14 cellular contexts compared by ENCODE assay signal in the genomic region with DNA sequence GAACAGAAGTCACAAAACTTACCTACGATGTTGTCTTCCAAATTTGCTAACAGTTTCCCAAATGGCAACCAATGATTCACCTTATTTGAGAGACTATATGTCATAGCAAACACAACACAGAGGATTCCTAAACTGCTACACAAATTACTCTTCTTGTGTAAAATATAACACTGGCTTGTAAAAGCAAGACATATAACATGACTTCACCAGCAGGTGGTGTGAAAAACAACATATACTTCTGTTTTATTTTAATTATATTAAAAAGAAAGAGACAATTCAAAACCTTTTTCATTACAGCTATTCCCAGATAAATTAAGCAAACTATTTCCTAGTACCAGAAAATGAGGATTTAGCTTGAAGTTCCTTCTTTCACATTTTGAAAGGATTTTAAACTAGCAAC.
DNase-seq lines count a peak whose midpoint lies in the region; ATAC-seq and TF ChIP-seq lines count a peak whose summit lies in the region.
"Had no signal": no experiment of that assay in that cellular context is flagged by ENCODE, and none has a peak within 500 bp of the region (broad histone marks: within the 10 kb centered on the region; RNA-seq: fewer than 3 reads in every experiment).

No MANE protein-coding gene starts in this region.

- no peaks in the 10 kb centered on the region for H3F3A ChIP-seq in MM.1S (ENCODE audit: insufficient read depth, low read length)

- 61 to 66% methylated on average over 1 of the region's 1 CpG for WGBS in aorta, 2 donors

- H3K9me3 ChIP-seq in MM.1S (replicated peaks; ENCODE audit: insufficient read depth, low read length) (no peaks in the 10 kb centered on the region), aorta (ENCODE audit: control insufficient read depth, low read length) (no peaks in the 10 kb centered on the region)
- H3K9me3 ChIP-seq: suprapubic skin had no signal

- H3K4me1 Mint-ChIP-seq in osteocyte (ENCODE audit: unreplicated experiment), result no peaks in the 10 kb centered on the region
- H3K4me1 Mint-ChIP-seq: activated naive CD8-positive, alpha-beta T cell treated with anti-CD3 and anti-CD28 coated beads for 36 hours; natural killer cell had no signal

- H3K36me3 Mint-ChIP-seq in osteocyte (ENCODE audit: unreplicated experiment), result no peaks in the 10 kb centered on the region
- H3K36me3 Mint-ChIP-seq: activated naive CD8-positive, alpha-beta T cell treated with anti-CD3 and anti-CD28 coated beads for 36 hours; natural killer cell had no signal

- H3K27ac ChIP-seq in MM.1S (ENCODE audit: low read length), result no peak overlapping the region
- H3K27ac ChIP-seq in aorta (ENCODE audit: low read depth in 1 of 2, low read length in 2 of 2), result no peak overlapping the region
- H3K27ac ChIP-seq: suprapubic skin, WERI-Rb-1 had no signal

- H3K36me3 ChIP-seq in MM.1S (replicated peaks; ENCODE audit: insufficient read depth, low read length) (no peaks in the 10 kb centered on the region), aorta (ENCODE audit: control insufficient read depth in 1 of 2, insufficient read depth in 2 of 2, low read length in 1 of 2) (no peaks in the 10 kb centered on the region)
- H3K36me3 ChIP-seq: suprapubic skin, WERI-Rb-1 had no signal

- H3K4me1 ChIP-seq in MM.1S (ENCODE audit: low read length), result peaks cover 15% of the 10 kb centered on the region
- no peaks in the 10 kb centered on the region for H3K4me1 ChIP-seq in aorta (ENCODE audit: control insufficient read depth in 1 of 2, insufficient read depth in 2 of 2, low read length in 2 of 2)
- H3K4me1 ChIP-seq: suprapubic skin had no signal

- H3K27me3 ChIP-seq in MM.1S (replicated peaks; ENCODE audit: insufficient read depth, low read length) (no peaks in the 10 kb centered on the region), aorta (ENCODE audit: control insufficient read depth in 1 of 2, insufficient read depth in 2 of 2, low read length in 1 of 2) (no peaks in the 10 kb centered on the region)
- H3K27me3 ChIP-seq: suprapubic skin had no signal

- H3K4me3 ChIP-seq in GM12865 (ENCODE audit: low read depth, low read length) (no peak overlapping the region), MM.1S (ENCODE audit: low read length) (no peak overlapping the region), cardiac fibroblast (replicated peaks in 1 of 2; ENCODE audit: low read depth in 2 of 2, low read length in 2 of 2) (no peak overlapping the region), aorta (ENCODE audit: low read length in 2 of 2) (no peak overlapping the region)
- H3K4me3 ChIP-seq: suprapubic skin had no signal

- no peaks in the 10 kb centered on the region for H3K9me2 ChIP-seq in MM.1S (replicated peaks; ENCODE audit: insufficient read depth, low read length)

- no peak overlapping the region for H3K27ac Mint-ChIP-seq in osteocyte (ENCODE audit: unreplicated experiment)
- H3K27ac Mint-ChIP-seq: activated naive CD8-positive, alpha-beta T cell treated with anti-CD3 and anti-CD28 coated beads for 36 hours; natural killer cell had no signal

- ATAC-seq in HG02840 (IDR thresholded peaks at IDR 0.05; ENCODE audit: low FRiP score, unreplicated experiment) (no peak), aorta (ENCODE audit: low FRiP score) (no peak)
- ATAC-seq: left lobe of liver, natural killer cell had no signal

- no peak overlapping the region for H3K9ac ChIP-seq in MM.1S (ENCODE audit: low read length)

- H3K4me2 ChIP-seq in MM.1S (ENCODE audit: low read depth, low read length), result no peak overlapping the region

- peak; percentile 20 for DNase-seq in GM12865 (ENCODE audit: low read depth)
- peak; percentile 16 for DNase-seq in MM.1S
- DNase-seq in cardiac fibroblast (ENCODE audit: low read depth in 2 of 2), result peak in 1 of 2 donors; percentile 48
- no peak for DNase-seq in osteocyte (ENCODE audit: extremely low spot score, unreplicated experiment)
- no peak for DNase-seq in anterior cingulate cortex (lab: John Stamatoyannopoulos, UW)
- DNase-seq in aorta, result no peak
- DNase-seq: activated naive CD8-positive, alpha-beta T cell treated with anti-CD3 and anti-CD28 coated beads for 36 hours; natural killer cell; NCI-H1105; NCI-H526 treated with DMSO at 0.1 percent for 48 hours; WERI-Rb-1 had no signal

- H3K79me2 ChIP-seq in MM.1S (ENCODE audit: low read length), result no peaks in the 10 kb centered on the region

- H3K9me3 Mint-ChIP-seq in osteocyte (ENCODE audit: unreplicated experiment), result no peaks in the 10 kb centered on the region
- H3K9me3 Mint-ChIP-seq: activated naive CD8-positive, alpha-beta T cell treated with anti-CD3 and anti-CD28 coated beads for 36 hours; natural killer cell had no signal

- intact Hi-C loops in aorta (cut with DNase I), result no loop called here

- TF ChIP-seq CTCF in GM12865 (IDR thresholded peaks at IDR 0.05; ENCODE audit: insufficient read depth, low read depth, low read length, missing control alignments) (peak; percentile 4), MM.1S (IDR thresholded peaks at IDR 0.05; ENCODE audit: low read length) (peak; percentile 29), cardiac fibroblast (IDR thresholded peaks at IDR 0.05; ENCODE audit: low read depth, low read length) (peak; percentile 19), osteocyte (IDR thresholded peaks at IDR 0.05) (peak; percentile 34)

- H2AFZ ChIP-seq in MM.1S (ENCODE audit: low read length), result no peak overlapping the region

- no peak overlapping the region for H3K4me3 Mint-ChIP-seq in osteocyte (ENCODE audit: unreplicated experiment)
- H3K4me3 Mint-ChIP-seq: activated naive CD8-positive, alpha-beta T cell treated with anti-CD3 and anti-CD28 coated beads for 36 hours; natural killer cell had no signal

- H4K20me1 ChIP-seq in MM.1S (ENCODE audit: insufficient read depth, low read length), result no peaks in the 10 kb centered on the region

- peaks cover 14% of the 10 kb centered on the region for H3K27me3 Mint-ChIP-seq in osteocyte (ENCODE audit: unreplicated experiment)
- H3K27me3 Mint-ChIP-seq: activated naive CD8-positive, alpha-beta T cell treated with anti-CD3 and anti-CD28 coated beads for 36 hours had no signal

Comparison
In these comparisons a context has a peak if more than half of its experiments do, and no peak if none do; other contexts are left out.
1. DNase-seq: peak in GM12865 (single experiment) and MM.1S (single experiment); none in osteocyte (single experiment), anterior cingulate cortex (0 of 58) and aorta (0 of 2).
2. Peak in every context shown above with its lines, with median percentiles within 50 percentile points of each other: CTCF ChIP-seq.